In the genomic region with DNA sequence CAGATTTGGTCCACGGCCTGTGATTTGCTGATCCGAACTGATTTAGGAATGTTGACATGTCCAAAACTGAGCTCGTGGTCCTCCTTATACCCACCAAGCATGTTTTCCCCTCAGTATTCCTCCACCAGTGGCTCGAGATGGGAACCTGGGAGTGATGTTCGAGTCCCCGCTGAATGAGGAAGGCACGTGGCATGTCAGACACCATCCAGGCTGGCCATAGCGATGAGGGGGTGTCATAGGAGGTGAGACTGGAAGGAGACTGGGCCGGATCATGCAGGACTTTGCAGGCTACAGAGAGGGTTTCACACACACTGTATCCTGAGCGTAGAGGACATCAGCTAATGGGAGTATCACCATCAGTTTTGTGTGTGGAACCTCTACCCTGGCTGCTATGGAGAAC, we compare ENCODE assay signal across 29 cellular contexts.
"Had no signal": no experiment of that assay in that cellular context is flagged by ENCODE, and none has a peak within 500 bp of the region (broad histone marks: within the 10 kb centered on the region; RNA-seq: fewer than 3 reads in every experiment).

No MANE protein-coding gene starts in this region.

- H3K79me2 ChIP-seq: parathyroid adenoma had no signal

- H3K27ac Mint-ChIP-seq: naive thymus-derived CD4-positive, alpha-beta T cell; natural killer cell; nephron; progenitor cell of endocrine pancreas; stimulated activated effector memory CD8-positive, alpha-beta T cell treated with anti-CD3 and anti-CD28 coated beads, Interleukin-12 subunit alpha, Interleukin-12 subunit beta, amount 100 ng/mL, for 72 hours; stimulated activated naive B cell treated with anti-CD40 and anti-IgM and Interleukin-4, amounts not matched to agents 10 μg/mL and 1 μg/mL and 100 μg/mL, for 72 hours; stimulated activated naive CD8-positive, alpha-beta T cell treated with anti-CD3 and anti-CD28 coated beads, Interleukin-15, Interleukin-2, amounts not matched to agents 100 ng/mL and 50 ng/mL, for 24 hours; type B pancreatic cell had no signal

- H3K4me3 Mint-ChIP-seq: naive thymus-derived CD4-positive, alpha-beta T cell; natural killer cell; nephron; neural crest cell; stimulated activated effector memory CD8-positive, alpha-beta T cell treated with anti-CD3 and anti-CD28 coated beads, Interleukin-12 subunit alpha, Interleukin-12 subunit beta, amount 100 ng/mL, for 72 hours; stimulated activated naive B cell treated with anti-CD40 and anti-IgM and Interleukin-4, amounts not matched to agents 10 μg/mL and 1 μg/mL and 100 μg/mL, for 72 hours; stimulated activated naive CD8-positive, alpha-beta T cell treated with anti-CD3 and anti-CD28 coated beads, Interleukin-15, Interleukin-2, amounts not matched to agents 100 ng/mL and 50 ng/mL, for 24 hours; type B pancreatic cell had no signal

- H3K4me1 Mint-ChIP-seq: nephron; neural crest cell; stimulated activated naive B cell treated with anti-CD40 and anti-IgM and Interleukin-4, amounts not matched to agents 10 μg/mL and 1 μg/mL and 100 μg/mL, for 72 hours had no signal

- H3K4me3 ChIP-seq: ovary, psoas muscle, right lobe of liver, sigmoid colon, stomach, thoracic aorta, thyroid gland, tibial nerve, upper lobe of right lung, uterus had no signal

- ATAC-seq: naive thymus-derived CD4-positive, alpha-beta T cell; natural killer cell; psoas muscle; right cardiac atrium; stimulated activated effector memory CD8-positive, alpha-beta T cell treated with anti-CD3 and anti-CD28 coated beads, Interleukin-12 subunit alpha, Interleukin-12 subunit beta, amount 100 ng/mL, for 72 hours; stimulated activated naive B cell treated with anti-CD40 and anti-IgM and Interleukin-4, amounts not matched to agents 10 μg/mL and 1 μg/mL and 100 μg/mL, for 72 hours; upper lobe of right lung had no signal

- H3K9me3 ChIP-seq: ovary, psoas muscle, right lobe of liver, thoracic aorta, thyroid gland, uterus had no signal

- H3K9me3 Mint-ChIP-seq: natural killer cell; neural crest cell; stimulated activated effector memory CD8-positive, alpha-beta T cell treated with anti-CD3 and anti-CD28 coated beads, Interleukin-12 subunit alpha, Interleukin-12 subunit beta, amount 100 ng/mL, for 72 hours; type B pancreatic cell had no signal

- H3K27me3 ChIP-seq: ovary, right lobe of liver, sigmoid colon, thyroid gland, tibial nerve, upper lobe of right lung, uterus had no signal

- H2AFZ ChIP-seq: parathyroid adenoma had no signal

- H3K4me1 ChIP-seq: parathyroid adenoma, psoas muscle, right lobe of liver, sigmoid colon, stomach, thyroid gland, tibial nerve, upper lobe of right lung, uterus had no signal

- H3K36me3 Mint-ChIP-seq: stimulated activated effector memory CD8-positive, alpha-beta T cell treated with anti-CD3 and anti-CD28 coated beads, Interleukin-12 subunit alpha, Interleukin-12 subunit beta, amount 100 ng/mL, for 72 hours; stimulated activated naive B cell treated with anti-CD40 and anti-IgM and Interleukin-4, amounts not matched to agents 10 μg/mL and 1 μg/mL and 100 μg/mL, for 72 hours; type B pancreatic cell had no signal

- DNase-seq: naive thymus-derived CD4-positive, alpha-beta T cell; natural killer cell; occipital lobe; ovary; posterior cingulate gyrus; psoas muscle; right cardiac atrium; right lobe of liver; sigmoid colon; small intestine; stimulated activated CD4-positive, alpha-beta T cell treated with anti-CD3 and anti-CD28 coated beads, Interleukin-15, amount 100 ng/mL, for 24 hours; stimulated activated CD4-positive, alpha-beta T cell treated with anti-CD3 and anti-CD28 coated beads, Interleukin-2, amount 100 ng/mL, for 24 hours; stimulated activated CD4-positive, alpha-beta T cell treated with anti-CD3 and anti-CD28 coated beads, Interleukin-2, amount 100 ng/mL, for 48 hours; stimulated activated CD4-positive, alpha-beta T cell treated with anti-CD3 and anti-CD28 coated beads, Interleukin-4, amount 100 ng/mL, for 24 hours; stimulated activated naive B cell treated with anti-CD40 and anti-IgM and Interleukin-4, amounts not matched to agents 10 μg/mL and 1 μg/mL and 100 μg/mL, for 72 hours; stimulated activated naive CD4-positive, alpha-beta T cell treated with Interleukin-2 at 50 U/mL for 16 hours; stomach; thyroid gland; upper lobe of right lung; uterus had no signal

- H3K9ac ChIP-seq: parathyroid adenoma had no signal

- H3K27ac ChIP-seq: ovary, parathyroid adenoma, psoas muscle, right lobe of liver, sigmoid colon, stomach, thoracic aorta, thyroid gland, tibial nerve, upper lobe of right lung, uterus had no signal

- H3K36me3 ChIP-seq: ovary, right lobe of liver, sigmoid colon, stomach, thoracic aorta, thyroid gland, tibial nerve, upper lobe of right lung, uterus had no signal
